In genomic region chr11:3423138-3423715, GRCh38 we compare ENCODE assay signal across 8 cellular contexts. TPM values are rescaled to one million over a fixed set of nuclear protein-coding genes. Genes with fewer than 3 reads are reported as not detected.
DNase-seq lines count a peak whose midpoint lies in the region; ATAC-seq and TF ChIP-seq lines count a peak whose summit lies in the region.
"Not testable (repeated sequence)": the region's sequence is repeated elsewhere in the genome, so short reads cannot be mapped to it uniquely, and the experiment has no call there.

No MANE protein-coding gene starts in this region.

- not testable (repeated sequence) for H3K36me3 ChIP-seq in BJ (ENCODE audit: control insufficient read depth, insufficient read depth, low read length); GM23248 (ENCODE audit: low read depth); stomach

- H3K27ac ChIP-seq in GM23248 (0 out of 2 replicates have a peak overlapping the region, but pooled peaks have one; percentile 21), stomach (peak overlapping the region in 4 of 5 donors; percentile 83 to 92 (median 86))

- peak overlapping the region; percentile 95 for H3K4me3 Mint-ChIP-seq in activated CD4-positive, alpha-beta T cell treated with anti-CD3 and anti-CD28 coated beads, Interleukin-2, amount 10 ng/mL, durations not matched to agents 24 days and 14 days
- peak overlapping the region; percentile 92 for H3K4me3 Mint-ChIP-seq in central memory CD8-positive, alpha-beta T cell
- H3K4me3 Mint-ChIP-seq in naive thymus-derived CD8-positive, alpha-beta T cell: peak overlapping the region; percentile 91 to 98 (median 94)

- TF ChIP-seq EP300 in stomach (IDR thresholded peaks at IDR 0.05): not testable (repeated sequence)

- H3K27me3 Mint-ChIP-seq in activated CD4-positive, alpha-beta T cell treated with anti-CD3 and anti-CD28 coated beads, Interleukin-2, amount 10 ng/mL, durations not matched to agents 24 days and 14 days: peaks cover 23% of the 10 kb centered on the region
- not testable (repeated sequence) for H3K27me3 Mint-ChIP-seq in central memory CD8-positive, alpha-beta T cell; naive thymus-derived CD8-positive, alpha-beta T cell

- not testable (repeated sequence) for H3K79me2 ChIP-seq in GM23248 (ENCODE audit: insufficient read depth)

- H3K9me2 ChIP-seq in GM23248 (ENCODE audit: insufficient read depth): not testable (repeated sequence)

- H3K9me3 Mint-ChIP-seq in activated CD4-positive, alpha-beta T cell treated with anti-CD3 and anti-CD28 coated beads, Interleukin-2, amount 10 ng/mL, durations not matched to agents 24 days and 14 days; central memory CD8-positive, alpha-beta T cell; naive thymus-derived CD8-positive, alpha-beta T cell: not testable (repeated sequence)

- TF ChIP-seq POLR2A in stomach (IDR thresholded peaks at IDR 0.05): not testable (repeated sequence)

- H3K27me3 ChIP-seq in BJ (ENCODE audit: control insufficient read depth, insufficient read depth, low read length); GM23248 (replicated peaks; ENCODE audit: insufficient read depth); stomach: not testable (repeated sequence)

- in situ Hi-C loops in GM23248 (cut with MboI): not testable (repeated sequence)

- H3K9me3 ChIP-seq in GM23248 (ENCODE audit: low read depth); stomach: not testable (repeated sequence)

- 0 to 2% methylated on average over 3 to 38 of the region's 45 CpGs for WGBS in GM23248 (ENCODE audit: low coverage in 1 of 2, low lambda C conversion rate in 2 of 2, missing lambda C conversion rate in 2 of 2), 2 experiments
- 0 to 2% (median 1%) methylated on average over 23 to 45 of the region's 45 CpGs for WGBS in stomach, 5 donors

- peak overlapping the region; percentile 91 for H3K27ac Mint-ChIP-seq in activated CD4-positive, alpha-beta T cell treated with anti-CD3 and anti-CD28 coated beads, Interleukin-2, amount 10 ng/mL, durations not matched to agents 24 days and 14 days
- H3K27ac Mint-ChIP-seq in central memory CD8-positive, alpha-beta T cell (ENCODE audit: low read depth): peak overlapping the region; percentile 90
- H3K27ac Mint-ChIP-seq in naive thymus-derived CD8-positive, alpha-beta T cell: peak overlapping the region in 7 of 10 donors; percentile 69 to 98 (median 94)

- DNase-seq in BJ (ENCODE audit: low read depth); activated CD4-positive, alpha-beta T cell treated with anti-CD3 and anti-CD28 coated beads, Interleukin-2, amount 10 ng/mL, durations not matched to agents 24 days and 14 days; central memory CD8-positive, alpha-beta T cell (ENCODE audit: low spot score in 2 of 2); naive thymus-derived CD8-positive, alpha-beta T cell; stomach: not testable (repeated sequence)
- DNase-seq in GM23248 (peak; percentile 30), NCI-H2227 treated with DMSO at 0.1 percent for 48 hours (lab: John Stamatoyannopoulos, UW) (peak; percentile 84), hepatic stellate cell (ENCODE audit: low spot score) (peak; percentile 40)

- H3F3A ChIP-seq in GM23248 (ENCODE audit: insufficient read depth): not testable (repeated sequence)

- H3K4me1 Mint-ChIP-seq in activated CD4-positive, alpha-beta T cell treated with anti-CD3 and anti-CD28 coated beads, Interleukin-2, amount 10 ng/mL, durations not matched to agents 24 days and 14 days: not testable (repeated sequence)
- H3K4me1 Mint-ChIP-seq in central memory CD8-positive, alpha-beta T cell: peaks cover 10% of the 10 kb centered on the region
- peaks cover 5 to 17% (median 9%) of the 10 kb centered on the region in 4 donors for H3K4me1 Mint-ChIP-seq in naive thymus-derived CD8-positive, alpha-beta T cell

- peak overlapping the region; percentile 66 for H2AFZ ChIP-seq in GM23248

- peak overlapping the region; percentile 90 for H3K9ac ChIP-seq in GM23248

- H3K4me1 ChIP-seq in GM23248 (ENCODE audit: insufficient read depth): not testable (repeated sequence)
- H3K4me1 ChIP-seq in stomach: peaks cover 4 to 19% (median 10%) of the 10 kb centered on the region in 4 donors

- not testable (repeated sequence) for H4K20me1 ChIP-seq in GM23248 (ENCODE audit: insufficient read depth)

- H3K4me2 ChIP-seq in GM23248 (ENCODE audit: unreplicated experiment): peak overlapping the region; percentile 42

- TF ChIP-seq CTCF in BJ (IDR thresholded peaks at IDR 0.05; ENCODE audit: insufficient read depth, low read depth, low read length); stomach (IDR thresholded peaks at IDR 0.05): not testable (repeated sequence)

- intact Hi-C loops in activated CD4-positive, alpha-beta T cell treated with anti-CD3 and anti-CD28 coated beads, Interleukin-2, amount 10 ng/mL, durations not matched to agents 24 days and 14 days (cut with micrococcal nuclease): loop anchor here (5.0 kb wide), 1 partner anchor 521 kb away; a partner anchor contains a TSS
- intact Hi-C loops in stomach (cut with DNase I; ENCODE audit: low total_unique reads): not testable (repeated sequence)

- H3K36me3 Mint-ChIP-seq in activated CD4-positive, alpha-beta T cell treated with anti-CD3 and anti-CD28 coated beads, Interleukin-2, amount 10 ng/mL, durations not matched to agents 24 days and 14 days (ENCODE audit: low read depth); central memory CD8-positive, alpha-beta T cell (ENCODE audit: insufficient read depth); naive thymus-derived CD8-positive, alpha-beta T cell: not testable (repeated sequence)

- H3K4me3 ChIP-seq in BJ (ENCODE audit: low read depth, low read length): peak overlapping the region; percentile 72
- H3K4me3 ChIP-seq in GM23248: peak overlapping the region; percentile 53; the same call in 1 of the 2 replicates
- peak overlapping the region; percentile 60 to 81 (median 68) for H3K4me3 ChIP-seq in stomach

- CTCF ChIA-PET in BJ (lab: Yijun Ruan, JAX): interaction anchor here (1.5 kb wide), 1 partner anchor 385 kb away, joined by 3 read pairs; the partner anchor contains the start of gene PGAP2

- POLR2A ChIA-PET in BJ (lab: Charles Lee): not testable (repeated sequence)
- POLR2A ChIA-PET in naive thymus-derived CD8-positive, alpha-beta T cell (lab: Charles Lee): interaction anchor here (1.5 kb wide), 1 partner anchor 45 kb away, joined by 8 read pairs; the partner anchor contains the start of gene ZNF195

- not testable (repeated sequence) for ATAC-seq in central memory CD8-positive, alpha-beta T cell (replicated peaks; ENCODE audit: extremely low read depth, poor library complexity, severe bottlenecking); naive thymus-derived CD8-positive, alpha-beta T cell

RNA-seq across cellular contexts. Expression of gene ZNF195, which starts 44.3 kb away (rescaled TPM):
- polyA plus RNA-seq in BJ (2011; rRNA removed) (10.2 and 14.1 TPM in 2 replicates), GM23248 (2016; fragmentation: Nextera tagmentation; extraction: Ambion mirVana) (11.2 and 11.6 TPM in 2 replicates), stomach (10 to 100 TPM; 10.8 to 12.7 (median 12.7) TPM)
- 15.3 and 17.4 TPM in 2 replicates for polyA minus RNA-seq in BJ (2011; rRNA and poly(A)+ RNA removed)
- 20.4 and 24.2 TPM in 2 replicates for total RNA-seq in GM23248 (2014; rRNA removed; shearing (Covaris generic))
- total RNA-seq in activated CD4-positive, alpha-beta T cell treated with anti-CD3 and anti-CD28 coated beads, Interleukin-2, amount 10 ng/mL, durations not matched to agents 24 days and 14 days: 39.4 and 44.0 TPM in 2 replicates
- total RNA-seq in naive thymus-derived CD8-positive, alpha-beta T cell: 10 to 100 TPM; 43.4 to 46.0 TPM
- 10 to 100 TPM; 17.0 to 24.0 (median 21.7) TPM for polyA plus RNA-seq in naive thymus-derived CD8-positive, alpha-beta T cell
- 10 to 100 TPM; 10.4 to 35.2 (median 18.7) TPM for total RNA-seq in stomach
